In genomic region chr2:64651590-64651989, GRCh38 we compare ENCODE assay signal across 1 cellular context.
TF ChIP-seq lines count a peak whose summit lies in the region.

No MANE protein-coding gene starts in this region.

TF ChIP-seq in GM12878, 131 proteins besides CTCF, POLR2A, EP300 and RAD21:
- TF ChIP-seq ATF3 (IDR thresholded peaks at IDR 0.05; ENCODE audit: borderline replicate concordance, extremely low read depth, low read depth, low read length) (no peak), MLLT1 (IDR thresholded peaks at IDR 0.05) (no peak), IKZF2 (IDR thresholded peaks at IDR 0.05) (no peak), MXI1 (IDR thresholded peaks at IDR 0.05; ENCODE audit: low read depth, low read length) (0 out of 2 replicates have a peak, but pooled peaks have one; percentile 3)
